Comparison of ENCODE assay signal across 12 cellular contexts in genomic region chrX:110851780-110852179, GRCh38. TPM values are rescaled to one million over a fixed set of nuclear protein-coding genes. Genes with fewer than 3 reads are reported as not detected.
DNase-seq lines count a peak whose midpoint lies in the region; ATAC-seq, FAIRE-seq and TF ChIP-seq lines count a peak whose summit lies in the region.
"Had no signal": no experiment of that assay in that cellular context is flagged by ENCODE, and none has a peak within 500 bp of the region (broad histone marks: within the 10 kb centered on the region; RNA-seq: fewer than 3 reads in every experiment).

No MANE protein-coding gene starts in this region.

- no TSS peak for BruUV-seq in HepG2 (replicated peaks; lab: Mats Ljungman, UMichigan)

- H3K36me3 ChIP-seq in adipocyte (ENCODE audit: control insufficient read depth, insufficient read depth, low read length, severe bottlenecking) (no peaks in the 10 kb centered on the region), HepG2 (replicated peaks in 1 of 2; ENCODE audit: control insufficient read depth in 1 of 2, insufficient read depth in 2 of 2, low read length in 2 of 2) (no peaks in the 10 kb centered on the region)
- H3K36me3 ChIP-seq: heart right ventricle, tibial artery had no signal

- H3K9me3 ChIP-seq in adipocyte (ENCODE audit: control insufficient read depth, low read length) (no peaks in the 10 kb centered on the region), HepG2 (ENCODE audit: low read length) (no peaks in the 10 kb centered on the region)
- H3K9me3 ChIP-seq: heart right ventricle, tibial artery had no signal

- H3K9ac ChIP-seq in adipocyte (ENCODE audit: low read length): no peak overlapping the region
- H3K9ac ChIP-seq in HepG2 (ENCODE audit: insufficient read depth, low read depth, low read length): no peak overlapping the region

- in situ Hi-C loops in HepG2 (cut with HindIII; ENCODE audit: extremely low pct_ligation_motif_present, low pct_unique_long_range_greater_than_20kb): loop anchor here (10.0 kb wide), 1 partner anchor 407 kb away; no protein-coding TSS in a partner anchor

- no peak overlapping the region for H3K4me2 ChIP-seq in HepG2 (ENCODE audit: low read depth, low read length)

- H3K27me3 ChIP-seq in adipocyte (replicated peaks; ENCODE audit: control insufficient read depth, insufficient read depth, low read length): peaks cover 53% of the 10 kb centered on the region
- no peaks in the 10 kb centered on the region for H3K27me3 ChIP-seq in HepG2 (ENCODE audit: control insufficient read depth in 1 of 2, insufficient read depth in 2 of 2, low read length in 2 of 2)
- H3K27me3 ChIP-seq: tibial artery had no signal

- TF ChIP-seq EP300 in HepG2 (IDR thresholded peaks at IDR 0.05; ENCODE audit: low read depth in 2 of 2, low read length in 2 of 2) (no peak), HepG2 (CRISPR knock-in tag; IDR thresholded peaks at IDR 0.05; ENCODE audit: borderline replicate concordance) (no peak)

- H2AFZ ChIP-seq in HepG2 (ENCODE audit: low read length): no peak overlapping the region

- TF ChIP-seq CTCF in HepG2 (CRISPR knock-in tag; IDR thresholded peaks at IDR 0.05) (no peak), GM10248 (IDR thresholded peaks at IDR 0.05; ENCODE audit: control extremely low read depth, extremely low read depth, low read depth, missing control alignments) (no peak)

- no peak for TF ChIP-seq POLR2A in HepG2 (IDR thresholded peaks at IDR 0.05; ENCODE audit: insufficient read depth in 1 of 2, low read depth in 2 of 2, low read length in 2 of 2)

- WGBS in HepG2 (ENCODE audit: low lambda C conversion rate): no CpG with 5 or more reads among the region's 4 CpGs

- DNase-seq in adipocyte (ENCODE audit: low read depth): peak; percentile 31
- DNase-seq in HepG2 (ENCODE audit: low spot score): no peak
- no peak for DNase-seq in occipital lobe (lab: John Stamatoyannopoulos, UW)
- DNase-seq in ureter (ENCODE audit: low spot score): no peak
- no peak for DNase-seq in NCI-H526 (lab: John Stamatoyannopoulos, UW)
- no peak for DNase-seq in GM10248 (ENCODE audit: extremely low spot score)
- DNase-seq: CD4-positive, alpha-beta T cell; heart right ventricle had no signal

- FAIRE-seq in HepG2 (lab: Jason Lieb, UNC): no peak

- no peak overlapping the region for H3K27ac ChIP-seq in HepG2 (ENCODE audit: extremely low read length, insufficient read depth, low read length)
- H3K27ac ChIP-seq: heart right ventricle, tibial artery had no signal

- ATAC-seq in GM18498 (IDR thresholded peaks at IDR 0.05; ENCODE audit: unreplicated experiment): peak; percentile 43
- peak; percentile 37 for ATAC-seq in HG03442 (IDR thresholded peaks at IDR 0.05; ENCODE audit: unreplicated experiment)
- ATAC-seq in HepG2: peak; percentile 26; the same call in 1 of the 3 replicates
- ATAC-seq: heart right ventricle had no signal

- no peaks in the 10 kb centered on the region for H4K20me1 ChIP-seq in HepG2 (ENCODE audit: insufficient read depth, low read length)

- CTCF ChIA-PET in HepG2 (lab: Yijun Ruan, JAX; ENCODE audit: low intra/inter-chr PET ratio, low total read pairs): no interaction called here
- CTCF ChIA-PET in GM10248 (lab: Yijun Ruan, JAX): interaction anchor here (1.2 to 5.9 kb wide), 2 partner anchors 12 to 401 kb away, joined by 3 to 28 read pairs; no protein-coding TSS in a partner anchor

- H3K4me1 ChIP-seq in adipocyte (ENCODE audit: control insufficient read depth, insufficient read depth, low read length) (no peaks in the 10 kb centered on the region), HepG2 (ENCODE audit: insufficient read depth, low read length) (no peaks in the 10 kb centered on the region)
- H3K4me1 ChIP-seq: heart right ventricle had no signal

- POLR2A ChIA-PET in HepG2 (lab: Yijun Ruan, JAX): no interaction called here
- POLR2A ChIA-PET in GM10248 (lab: Yijun Ruan, JAX): no interaction called here

- H3K4me3 ChIP-seq in adipocyte (ENCODE audit: low read length) (no peak overlapping the region), HepG2 (replicated peaks in 1 of 3; ENCODE audit: insufficient read depth in 1 of 3, low read depth in 2 of 3, low read length in 3 of 3) (no peak overlapping the region)
- H3K4me3 ChIP-seq: heart right ventricle, tibial artery had no signal

- H3K79me2 ChIP-seq in HepG2 (ENCODE audit: insufficient read depth, low read length): no peaks in the 10 kb centered on the region

- no peak for TF ChIP-seq RAD21 in HepG2 (CRISPR knock-in tag; IDR thresholded peaks at IDR 0.05)

- intact Hi-C loops in HepG2 (cut with micrococcal nuclease; ENCODE audit: unreplicated experiment): no loop called here

TF ChIP-seq in HepG2, 621 proteins besides CTCF, POLR2A, EP300 and RAD21:
- TF ChIP-seq MTA1 (CRISPR knock-in tag; IDR thresholded peaks at IDR 0.05; ENCODE audit: borderline replicate concordance) (no peak), MATR3 (CRISPR knock-in tag; IDR thresholded peaks at IDR 0.05) (no peak), KDM5B (CRISPR knock-in tag; IDR thresholded peaks at IDR 0.05; ENCODE audit: borderline replicate concordance) (no peak), ZMAT5 (CRISPR knock-in tag; IDR thresholded peaks at IDR 0.05; ENCODE audit: borderline replicate concordance, low read depth) (no peak)

RNA-seq across cellular contexts. Expression of gene CHRDL1, which starts 56.2 kb away (rescaled TPM):
- total RNA-seq in HepG2 (2016; rRNA removed; fragmentation: Illumina TruSeq; extraction: Trizol): not detected in 2 replicates
- total RNA-seq in HepG2 (2016; cell fraction: cytosol; rRNA removed; fragmentation: Illumina TruSeq; extraction: Trizol; ENCODE audit: low read depth): not detected in 2 replicates
- not detected in 2 replicates for total RNA-seq in HepG2 (2016; cell fraction: insoluble cytoplasmic fraction; rRNA removed; fragmentation: Illumina TruSeq; extraction: Trizol)
- not detected in 2 replicates for total RNA-seq in HepG2 (2016; cell fraction: membrane; rRNA removed; fragmentation: Illumina TruSeq; extraction: Trizol)
- total RNA-seq in HepG2 (2016; cell fraction: nucleus; rRNA removed; fragmentation: Illumina TruSeq; extraction: Trizol): not detected in 2 replicates
- not detected in 2 replicates for polyA plus RNA-seq in HepG2 (2011; rRNA removed)
- not detected in 2 replicates for polyA plus RNA-seq in HepG2 (2011; cell fraction: cytosol; rRNA removed)
- not detected in 2 replicates for polyA plus RNA-seq in HepG2 (2011; cell fraction: nucleus; rRNA removed)
- not detected in 2 replicates for polyA plus RNA-seq in HepG2 (2012)
- not detected in 2 replicates for polyA plus RNA-seq in HepG2 (2016; cell fraction: cytosol; fragmentation: Illumina TruSeq; extraction: Trizol; ENCODE audit: low read depth)
- polyA plus RNA-seq in HepG2 (2016; cell fraction: insoluble cytoplasmic fraction; fragmentation: Illumina TruSeq; extraction: Trizol; ENCODE audit: low read depth): not detected in 2 replicates
- polyA plus RNA-seq in HepG2 (2016; cell fraction: membrane; fragmentation: Illumina TruSeq; extraction: Trizol; ENCODE audit: low read depth): not detected in 2 replicates
- not detected in 2 replicates for polyA plus RNA-seq in HepG2 (2016; cell fraction: nucleus; fragmentation: Illumina TruSeq; extraction: Trizol; ENCODE audit: insufficient read depth, low read depth)
- polyA minus RNA-seq in HepG2 (2011; rRNA and poly(A)+ RNA removed; ENCODE audit: low replicate concordance): not detected in 2 replicates
- polyA minus RNA-seq in HepG2 (2011; cell fraction: cytosol; rRNA and poly(A)+ RNA removed): not detected in 2 replicates
- not detected in 2 replicates for polyA minus RNA-seq in HepG2 (2011; cell fraction: nucleus; rRNA and poly(A)+ RNA removed)
- total RNA-seq in occipital lobe: 14.7 TPM
- 34.7 TPM for total RNA-seq in ureter
- total RNA-seq: CD4-positive, alpha-beta T cell; LHCN-M2 had no signal

Comparison
In these comparisons a context has a peak if more than half of its experiments do, and no peak if none do; other contexts are left out.
1. RNA of gene CHRDL1, which starts 56.2 kb away (total RNA-seq): 34.7 TPM in ureter (single experiment) and 14.7 TPM in occipital lobe (single experiment); not detected in HepG2; every median in the first group is over 10 times any median in the second.
2. Peak in every context shown above with its lines, with median percentiles within 50 percentile points of each other: ATAC-seq.